ENCODE assay signal across 22 cellular contexts in the genomic region with DNA sequence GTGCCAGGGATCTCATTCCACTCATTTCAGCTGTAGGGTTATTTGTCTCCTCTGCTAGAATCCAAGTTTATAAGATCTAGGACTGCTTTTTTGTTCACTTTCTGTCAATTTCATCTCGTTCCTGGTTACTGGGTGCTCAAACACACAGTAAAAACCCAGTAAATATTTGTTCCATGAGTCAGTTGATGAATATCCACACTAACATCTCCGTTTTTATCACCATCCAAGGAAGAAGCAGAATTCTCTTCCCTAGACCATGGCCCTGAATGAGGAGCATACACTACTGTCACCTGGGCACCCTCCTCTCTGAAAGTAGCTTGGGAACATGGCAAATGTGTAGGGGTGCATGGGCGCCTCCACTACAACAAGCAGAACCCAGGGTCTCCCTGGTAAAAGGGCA.
DNase-seq lines count a peak whose midpoint lies in the region; ATAC-seq and TF ChIP-seq lines count a peak whose summit lies in the region.
"Had no signal": no experiment of that assay in that cellular context is flagged by ENCODE, and none has a peak within 500 bp of the region (broad histone marks: within the 10 kb centered on the region; RNA-seq: fewer than 3 reads in every experiment).

No MANE protein-coding gene starts in this region.

- TF ChIP-seq RAD21 in SK-N-SH (IDR thresholded peaks at IDR 0.05; ENCODE audit: low read length): no peak

- H3K4me1 ChIP-seq in SK-N-SH (ENCODE audit: control insufficient read depth in 1 of 2, insufficient read depth in 2 of 2, low read depth in 1 of 2, low read length in 1 of 2) (peaks cover 0 to 24% of the 10 kb centered on the region in 2 experiments; a peak in 3 of 4 replicates), MM.1S (ENCODE audit: low read length) (no peaks in the 10 kb centered on the region)

- H3K27ac ChIP-seq in SK-N-SH (ENCODE audit: low read depth in 2 of 2, low read length in 1 of 2) (no peak overlapping the region), MM.1S (ENCODE audit: low read length) (no peak overlapping the region)
- H3K27ac ChIP-seq: 22Rv1, epithelial cell of prostate, heart right ventricle had no signal

- no peaks in the 10 kb centered on the region for H3K9me2 ChIP-seq in SK-N-SH
- no peaks in the 10 kb centered on the region for H3K9me2 ChIP-seq in MM.1S (replicated peaks; ENCODE audit: insufficient read depth, low read length)

- DNase-seq in SK-N-SH (no peak), T-helper 17 cell (no peak), hepatic stellate cell (ENCODE audit: low spot score) (peak; percentile 5), MM.1S (no peak), NCI-H1436 (lab: John Stamatoyannopoulos, UW) (no peak)
- DNase-seq: activated CD8-positive, alpha-beta memory T cell treated with anti-CD3 and anti-CD28 coated beads, Interleukin-2, amount 50 U/mL, for 4 hours; activated naive CD4-positive, alpha-beta T cell; CD4-positive, alpha-beta memory T cell; heart right ventricle; KBM-7; left cardiac atrium; NCI-H1417; NCI-H2227 treated with DMSO at 0.1 percent for 48 hours; Right ventricle myocardium superior; stimulated activated CD4-positive, alpha-beta T cell treated with anti-CD3 and anti-CD28 coated beads, Interleukin-4, amount 100 ng/mL, for 24 hours; stimulated activated CD8-positive, alpha-beta memory T cell treated with anti-CD3 and anti-CD28 coated beads, Interleukin-4, amount 100 ng/mL, for 48 hours had no signal

- H3K36me3 ChIP-seq in SK-N-SH (replicated peaks in 1 of 2; ENCODE audit: control insufficient read depth in 1 of 2, insufficient read depth in 2 of 2, low read length in 1 of 2) (no peaks in the 10 kb centered on the region), MM.1S (replicated peaks; ENCODE audit: insufficient read depth, low read length) (no peaks in the 10 kb centered on the region)
- H3K36me3 ChIP-seq: heart right ventricle had no signal

- H4K20me1 ChIP-seq in SK-N-SH (ENCODE audit: insufficient read depth): no peaks in the 10 kb centered on the region
- no peaks in the 10 kb centered on the region for H4K20me1 ChIP-seq in MM.1S (ENCODE audit: insufficient read depth, low read length)

- H3F3A ChIP-seq in SK-N-SH (replicated peaks; ENCODE audit: insufficient read depth): peaks cover 17% of the 10 kb centered on the region
- no peaks in the 10 kb centered on the region for H3F3A ChIP-seq in MM.1S (ENCODE audit: insufficient read depth, low read length)

- TF ChIP-seq CTCF in SK-N-SH (IDR thresholded peaks at IDR 0.05) (no peak), MM.1S (IDR thresholded peaks at IDR 0.05; ENCODE audit: low read length) (no peak)

- peaks cover 2% of the 10 kb centered on the region for H3K36me3 Mint-ChIP-seq in T-helper 17 cell (ENCODE audit: low read depth)
- H3K36me3 Mint-ChIP-seq: CD4-positive, alpha-beta memory T cell had no signal

- no peaks in the 10 kb centered on the region for H3K27me3 ChIP-seq in SK-N-SH (ENCODE audit: insufficient read depth)
- no peaks in the 10 kb centered on the region for H3K27me3 ChIP-seq in MM.1S (replicated peaks; ENCODE audit: insufficient read depth, low read length)
- H3K27me3 ChIP-seq: heart right ventricle had no signal

- H2AFZ ChIP-seq in SK-N-SH (ENCODE audit: low read depth) (no peak overlapping the region), MM.1S (ENCODE audit: low read length) (no peak overlapping the region)

- no peak overlapping the region for H3K4me3 Mint-ChIP-seq in T-helper 17 cell

- POLR2A ChIA-PET in SK-N-SH (lab: Yijun Ruan, JAX): no interaction called here

- H3K9me3 ChIP-seq in SK-N-SH: no peaks in the 10 kb centered on the region
- no peaks in the 10 kb centered on the region for H3K9me3 ChIP-seq in T-helper 17 cell (ENCODE audit: control insufficient read depth, low read length, poor library complexity, severe bottlenecking)
- H3K9me3 ChIP-seq in MM.1S (replicated peaks; ENCODE audit: insufficient read depth, low read length): no peaks in the 10 kb centered on the region
- H3K9me3 ChIP-seq: heart right ventricle had no signal

- ATAC-seq in SK-N-SH treated with all-trans-retinoic acid at 6 μM for 48 hours (no peak), T-helper 17 cell (no peak), HG03460 (IDR thresholded peaks at IDR 0.05; ENCODE audit: unreplicated experiment) (no peak), GM21717 (IDR thresholded peaks at IDR 0.05; ENCODE audit: unreplicated experiment) (no peak)
- ATAC-seq: activated CD4-positive, CD25-positive, alpha-beta regulatory T cell treated with anti-CD3 and anti-CD28 coated beads, Interleukin-2, amount 50 U/mL, for 24 hours; heart right ventricle; left cardiac atrium had no signal

- H3K27me3 Mint-ChIP-seq in T-helper 17 cell: no peaks in the 10 kb centered on the region
- H3K27me3 Mint-ChIP-seq: CD4-positive, alpha-beta memory T cell had no signal

- peaks cover 23% of the 10 kb centered on the region for H3K4me1 Mint-ChIP-seq in T-helper 17 cell

- H3K9ac ChIP-seq in SK-N-SH: no peak overlapping the region
- H3K9ac ChIP-seq in MM.1S (ENCODE audit: low read length): no peak overlapping the region

- H3K4me2 ChIP-seq in SK-N-SH: no peak overlapping the region; the same call in 1 of the 2 replicates
- H3K4me2 ChIP-seq in MM.1S (ENCODE audit: low read depth, low read length): no peak overlapping the region

- peak overlapping the region; percentile 60 for H3K27ac Mint-ChIP-seq in T-helper 17 cell

- WGBS in SK-N-SH (ENCODE audit: low lambda C conversion rate): 47% methylated on average over 3 of the region's 3 CpGs

- no peak for TF ChIP-seq EP300 in SK-N-SH (IDR thresholded peaks at IDR 0.05; ENCODE audit: borderline replicate concordance in 1 of 2, low read depth in 1 of 2, low read length in 1 of 2)

- CTCF ChIA-PET in SK-N-SH (lab: Yijun Ruan, JAX): no interaction called here

- H3K4me3 ChIP-seq in SK-N-SH (ENCODE audit: low read depth in 2 of 2, low read length in 1 of 2) (no peak overlapping the region), MM.1S (ENCODE audit: low read length) (no peak overlapping the region)
- H3K4me3 ChIP-seq: heart right ventricle had no signal

- H3K79me2 ChIP-seq in SK-N-SH (ENCODE audit: insufficient read depth): no peaks in the 10 kb centered on the region
- H3K79me2 ChIP-seq in MM.1S (ENCODE audit: low read length): no peaks in the 10 kb centered on the region

TF ChIP-seq in SK-N-SH, 30 proteins besides CTCF, POLR2A, EP300 and RAD21:
- no peak for TF ChIP-seq FOXM1 (IDR thresholded peaks at IDR 0.05; ENCODE audit: low read depth)
- no peak for TF ChIP-seq MXI1 (IDR thresholded peaks at IDR 0.05; ENCODE audit: low read depth, low read length)
- peak; percentile 25; the same call in 1 of the 2 replicates for TF ChIP-seq JUND (IDR thresholded peaks at IDR 0.05)
TF ChIP-seq in SK-N-SH: peak in this region for 1.

TF ChIP-seq in SK-N-SH treated with all-trans-retinoic acid at 6 μM for 48 hours, 23 proteins besides CTCF, POLR2A, EP300 and RAD21:
- TF ChIP-seq OSR1 (CRISPR knock-in tag; IDR thresholded peaks at IDR 0.05): no peak
- TF ChIP-seq, protein P1, sequence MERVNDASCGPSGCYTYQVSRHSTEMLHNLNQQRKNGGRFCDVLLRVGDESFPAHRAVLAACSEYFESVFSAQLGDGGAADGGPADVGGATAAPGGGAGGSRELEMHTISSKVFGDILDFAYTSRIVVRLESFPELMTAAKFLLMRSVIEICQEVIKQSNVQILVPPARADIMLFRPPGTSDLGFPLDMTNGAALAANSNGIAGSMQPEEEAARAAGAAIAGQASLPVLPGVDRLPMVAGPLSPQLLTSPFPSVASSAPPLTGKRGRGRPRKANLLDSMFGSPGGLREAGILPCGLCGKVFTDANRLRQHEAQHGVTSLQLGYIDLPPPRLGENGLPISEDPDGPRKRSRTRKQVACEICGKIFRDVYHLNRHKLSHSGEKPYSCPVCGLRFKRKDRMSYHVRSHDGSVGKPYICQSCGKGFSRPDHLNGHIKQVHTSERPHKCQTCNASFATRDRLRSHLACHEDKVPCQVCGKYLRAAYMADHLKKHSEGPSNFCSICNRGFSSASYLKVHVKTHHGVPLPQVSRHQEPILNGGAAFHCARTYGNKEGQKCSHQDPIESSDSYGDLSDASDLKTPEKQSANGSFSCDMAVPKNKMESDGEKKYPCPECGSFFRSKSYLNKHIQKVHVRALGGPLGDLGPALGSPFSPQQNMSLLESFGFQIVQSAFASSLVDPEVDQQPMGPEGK (CRISPR knock-in tag; IDR thresholded peaks at IDR 0.05; ENCODE audit: borderline replicate concordance): no peak
- TF ChIP-seq PPARA (CRISPR knock-in tag; IDR thresholded peaks at IDR 0.05; ENCODE audit: borderline replicate concordance): no peak
- no peak for TF ChIP-seq TCF4 (CRISPR knock-in tag; IDR thresholded peaks at IDR 0.05; ENCODE audit: borderline replicate concordance)
- TF ChIP-seq GLIS3 (CRISPR knock-in tag; IDR thresholded peaks at IDR 0.05): no peak
- no peak for TF ChIP-seq ZNF70 (CRISPR knock-in tag; IDR thresholded peaks at IDR 0.05)
- no peak for TF ChIP-seq ARNTL (CRISPR knock-in tag; IDR thresholded peaks at IDR 0.05; ENCODE audit: borderline replicate concordance, low read depth)
- no peak for TF ChIP-seq RARB (CRISPR knock-in tag; IDR thresholded peaks at IDR 0.05)
- no peak for TF ChIP-seq POU6F1 (CRISPR knock-in tag; IDR thresholded peaks at IDR 0.05; ENCODE audit: borderline replicate concordance, low read depth)
- no peak for TF ChIP-seq ESRRG (CRISPR knock-in tag; IDR thresholded peaks at IDR 0.05)
- no peak for TF ChIP-seq ZNF8 (CRISPR knock-in tag; IDR thresholded peaks at IDR 0.05)
- TF ChIP-seq ISL1 (CRISPR knock-in tag; IDR thresholded peaks at IDR 0.05): no peak
- TF ChIP-seq TOX (CRISPR knock-in tag; IDR thresholded peaks at IDR 0.05; ENCODE audit: borderline replicate concordance): no peak
